In the genomic region with DNA sequence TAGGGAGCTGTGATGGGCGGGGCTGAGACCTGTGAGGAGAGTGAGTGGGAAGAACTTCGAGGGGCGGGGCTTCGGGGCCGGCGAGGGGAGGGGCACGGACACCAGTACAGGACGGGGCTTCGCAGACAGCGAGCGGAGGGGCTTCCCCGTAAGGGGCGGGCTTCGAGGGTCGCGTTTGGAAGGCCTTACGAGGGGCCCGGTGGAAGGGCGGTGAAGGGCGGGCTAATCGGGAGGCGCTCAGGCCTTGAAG, we compare ENCODE assay signal across 8 cellular contexts. TPM values are rescaled to one million over a fixed set of nuclear protein-coding genes. Genes with fewer than 3 reads are reported as not detected.
A peak's percentile ranks its signal among the peaks of the same experiment; 100 is the strongest.
DNase-seq lines count a peak whose midpoint lies in the region; ATAC-seq and TF ChIP-seq lines count a peak whose summit lies in the region.

No MANE protein-coding gene starts in this region.

- ATAC-seq in HG02870 (IDR thresholded peaks at IDR 0.05; ENCODE audit: unreplicated experiment) (peak; percentile 37), gastrocnemius medialis (peak; percentile 80 to 84)

- peak; percentile 91 for DNase-seq in GM03348 (ENCODE audit: low spot score)
- peak; percentile 90 for DNase-seq in NCI-H187 treated with DMSO at 0.1 percent for 48 hours (lab: John Stamatoyannopoulos, UW)
- DNase-seq in T-helper 22 cell (ENCODE audit: low read depth) = peak; percentile 96
- DNase-seq in ascending aorta (ENCODE audit: low spot score in 2 of 2) = peak; percentile 95 to 98
- peak; percentile 98 for DNase-seq in hepatocyte (ENCODE audit: low spot score)
- DNase-seq in gastrocnemius medialis = peak; percentile 93 to 95
- no peak for DNase-seq in iPS-NIHi11 (ENCODE audit: low spot score)

- intact Hi-C loops in ascending aorta (cut with DNase I) (loop anchor here (1.0 to 2.0 kb wide), 4 partner anchors 12 to 148 kb away; a partner anchor contains a TSS), gastrocnemius medialis (cut with DNase I; ENCODE audit: low total_unique reads) (loop anchor here (1.0 to 10.0 kb wide), 4 partner anchors 42 to 674 kb away; a partner anchor contains a TSS)

- in situ Hi-C loops in gastrocnemius medialis (cut with MboI; ENCODE audit: low sequenced_read_pairs in 4 of 4) = loop anchor here in 2 of 4 donors (25.0 kb wide), 1 partner anchor 266 kb away; no protein-coding TSS in a partner anchor

- TF ChIP-seq CTCF in ascending aorta (IDR thresholded peaks at IDR 0.05) (no peak), hepatocyte (IDR thresholded peaks at IDR 0.05; ENCODE audit: poor library complexity) (no peak), gastrocnemius medialis (IDR thresholded peaks at IDR 0.05 in 4 of 5, conservative IDR thresholded peaks at IDR 0.05 in 1 of 5) (no peak)

- peak; percentile 70 to 79 for TF ChIP-seq POLR2A in gastrocnemius medialis (IDR thresholded peaks at IDR 0.05)

- peak overlapping the region; percentile 55 to 79 for H3K4me3 ChIP-seq in ascending aorta
- H3K4me3 ChIP-seq in hepatocyte = peak overlapping the region; percentile 12
- H3K4me3 ChIP-seq in gastrocnemius medialis = peak overlapping the region; percentile 55 to 83 (median 77)

- H4K20me1 ChIP-seq in hepatocyte (ENCODE audit: insufficient read depth, poor library complexity, severe bottlenecking) = no peaks in the 10 kb centered on the region

- peak overlapping the region; percentile 82 for H3K4me2 ChIP-seq in hepatocyte

- peak overlapping the region; percentile 97 to 99 for H3K27ac ChIP-seq in ascending aorta
- H3K27ac ChIP-seq in hepatocyte = peak overlapping the region; percentile 96
- peak overlapping the region; percentile 85 to 100 (median 98) for H3K27ac ChIP-seq in gastrocnemius medialis

- no peaks in the 10 kb centered on the region for H3K27me3 ChIP-seq in ascending aorta
- H3K27me3 ChIP-seq in hepatocyte = no peaks in the 10 kb centered on the region
- H3K27me3 ChIP-seq in gastrocnemius medialis = no peaks in the 10 kb centered on the region

- peak overlapping the region; percentile 41 for H2AFZ ChIP-seq in hepatocyte

- 0% methylated on average over 15 of the region's 22 CpGs for WGBS in hepatocyte (ENCODE audit: low lambda C conversion rate, missing lambda C conversion rate)

- H3K9me3 ChIP-seq in ascending aorta (no peaks in the 10 kb centered on the region), hepatocyte (ENCODE audit: low read depth) (no peaks in the 10 kb centered on the region), gastrocnemius medialis (no peaks in the 10 kb centered on the region)

- H3K9me2 ChIP-seq in hepatocyte (replicated peaks; ENCODE audit: insufficient read depth) = no peaks in the 10 kb centered on the region

- peaks cover 7% of the 10 kb centered on the region for H3K79me2 ChIP-seq in hepatocyte

- no peaks in the 10 kb centered on the region for H3K36me3 ChIP-seq in ascending aorta
- no peaks in the 10 kb centered on the region for H3K36me3 ChIP-seq in hepatocyte (replicated peaks; ENCODE audit: insufficient read depth, low read depth)
- no peaks in the 10 kb centered on the region for H3K36me3 ChIP-seq in gastrocnemius medialis

- H3K4me1 ChIP-seq in ascending aorta (peaks cover 0 to 25% of the 10 kb centered on the region in 2 donors), hepatocyte (ENCODE audit: insufficient read depth) (peaks cover 29% of the 10 kb centered on the region), gastrocnemius medialis (peaks cover 18 to 28% of the 10 kb centered on the region in 2 donors)

RNA-seq across cellular contexts. Expression of a gene that starts 4.1 kb away (rescaled TPM):
- total RNA-seq in ascending aorta (18.2 TPM), hepatocyte (68.4 and 80.1 TPM in 2 replicates), gastrocnemius medialis (10 to 100 TPM in 2 of 4 donors, 1 to 10 TPM in 2; 3.8 to 15.3 (median 9.4) TPM)
- polyA plus RNA-seq in hepatocyte = 379 and 381 TPM in 2 replicates

RNA-seq across cellular contexts. Expression of a gene that starts 42.4 kb away (rescaled TPM):
- total RNA-seq in ascending aorta (25.3 TPM), hepatocyte (5.3 and 5.9 TPM in 2 replicates), gastrocnemius medialis (10 to 100 TPM; 28.8 to 42.3 (median 40.7) TPM)
- polyA plus RNA-seq in hepatocyte = 11.2 and 20.8 TPM in 2 replicates

RNA-seq across cellular contexts. Expression of a gene that starts 42.9 kb away (rescaled TPM):
- total RNA-seq in ascending aorta (not detected), hepatocyte (not detected in 2 replicates), gastrocnemius medialis (not detected)
- polyA plus RNA-seq in hepatocyte = 0.51 and 1.3 TPM in 2 replicates

RNA-seq across cellular contexts. Expression of a gene that starts 51.4 kb away (rescaled TPM):
- total RNA-seq in ascending aorta = not detected
- total RNA-seq in hepatocyte = 0.84 and 0.90 TPM in 2 replicates
- polyA plus RNA-seq in hepatocyte = 1.6 and 3.0 TPM in 2 replicates
- total RNA-seq in gastrocnemius medialis = under 1 TPM in 1 of 4 donors, not detected in 3; 0.36 TPM

Comparison
In these comparisons a context has a peak if more than half of its experiments do, and no peak if none do; other contexts are left out.
1. H3K4me3 ChIP-seq: peak in every context shown above with its lines; median percentile 77 in gastrocnemius medialis; 67 in ascending aorta; 12 in hepatocyte.